ENCODE assay signal across 13 cellular contexts in the genomic region with DNA sequence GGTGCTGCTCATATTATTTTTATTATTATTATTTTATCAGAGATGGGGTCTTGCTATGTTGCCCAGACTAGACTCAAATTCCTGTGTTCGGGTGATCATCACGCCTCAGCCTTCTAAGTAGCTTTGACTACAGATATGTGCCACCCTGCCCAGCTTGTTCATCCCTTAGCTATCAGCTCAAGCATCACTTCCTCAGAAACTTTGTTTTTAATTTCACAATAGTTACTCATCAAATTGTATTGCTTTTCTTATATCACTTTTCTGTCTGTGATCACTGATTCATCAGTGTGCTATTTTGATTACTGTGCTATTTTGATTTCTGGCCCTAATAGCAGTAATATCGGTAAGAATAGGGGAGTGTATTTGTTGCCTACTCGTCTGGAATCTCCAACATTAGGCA.
"Had no signal": no experiment of that assay in that cellular context is flagged by ENCODE, and none has a peak within 500 bp of the region (broad histone marks: within the 10 kb centered on the region; RNA-seq: fewer than 3 reads in every experiment).

No MANE protein-coding gene starts in this region.

- DNase-seq: activated CD4-positive, alpha-beta T cell treated with anti-CD3 and anti-CD28 coated beads, Interleukin-2, amount 10 ng/mL, durations not matched to agents 7 days and 5 days; activated CD4-positive, CD25-positive, alpha-beta regulatory T cell; activated CD8-positive, alpha-beta memory T cell treated with anti-CD3 and anti-CD28 coated beads for 24 hours; activated naive CD4-positive, alpha-beta T cell treated with anti-CD3 and anti-CD28 coated beads, Interleukin-2, amount 10 ng/mL, durations not matched to agents 7 days and 5 days; activated T-cell treated with anti-CD3 and anti-CD28 coated beads for 4 hours; dorsolateral prefrontal cortex; gastrocnemius medialis; kidney; ovary; stomach had no signal

- H3K9me3 ChIP-seq: esophagus muscularis mucosa, gastrocnemius medialis, ovary, stomach, thoracic aorta had no signal

- H3K27ac ChIP-seq: dorsolateral prefrontal cortex, esophagus muscularis mucosa, gastrocnemius medialis, ovary, stomach, thoracic aorta had no signal

- H3K4me3 ChIP-seq: dorsolateral prefrontal cortex, esophagus muscularis mucosa, gastrocnemius medialis, ovary, stomach, thoracic aorta had no signal

- H3K27me3 ChIP-seq: esophagus muscularis mucosa, gastrocnemius medialis, ovary, stomach had no signal

- H3K4me1 ChIP-seq: esophagus muscularis mucosa, gastrocnemius medialis, stomach had no signal

- ATAC-seq: gastrocnemius medialis had no signal

- H3K36me3 ChIP-seq: esophagus muscularis mucosa, gastrocnemius medialis, ovary, stomach, thoracic aorta had no signal

- FAIRE-seq: endometrium, kidney had no signal
